In genomic region chr20:49188101-49188784, GRCh38 we compare ENCODE assay signal across 1 cellular context.
TF ChIP-seq lines count a peak whose summit lies in the region.

Gene STAU1 (minus strand): TSS chr20:49188334. CDS start chr20:49166201, 22,133 bp downstream.

TF ChIP-seq in HepG2, 621 proteins besides CTCF, POLR2A, EP300 and RAD21 (continued from another document and continues in another):
- TF ChIP-seq ZXDC (CRISPR knock-in tag; IDR thresholded peaks at IDR 0.05) (no peak), CENPBD1 (CRISPR knock-in tag; IDR thresholded peaks at IDR 0.05; ENCODE audit: borderline replicate concordance, low read depth) (no peak; the same call in 1 of the 2 replicates), SAP130 (CRISPR knock-in tag; IDR thresholded peaks at IDR 0.05; ENCODE audit: low read depth) (peak; percentile 88), PREB (CRISPR knock-in tag; IDR thresholded peaks at IDR 0.05) (no peak), ZNF30 (CRISPR knock-in tag; IDR thresholded peaks at IDR 0.05) (no peak), SNRNP70 (IDR thresholded peaks at IDR 0.05; ENCODE audit: low read depth, low read length) (no peak), ZNF225 (CRISPR knock-in tag; IDR thresholded peaks at IDR 0.05) (no peak), ZNF574 (CRISPR knock-in tag; IDR thresholded peaks at IDR 0.05) (peak; percentile 96), SKI (IDR thresholded peaks at IDR 0.05; ENCODE audit: partially characterized antibody) (no peak), ZNF547 (CRISPR knock-in tag; IDR thresholded peaks at IDR 0.05) (no peak), ARID5B (CRISPR knock-in tag; IDR thresholded peaks at IDR 0.05) (no peak; the same call in 1 of the 2 replicates), CEBPB (IDR thresholded peaks at IDR 0.05; ENCODE audit: borderline replicate concordance, low read depth, low read length) (no peak), MAFK (conservative IDR thresholded peaks at IDR 0.05 in 1 of 2, IDR thresholded peaks at IDR 0.05 in 1 of 2; ENCODE audit: low read length in 2 of 2) (no peak), SMYD3 (CRISPR knock-in tag; IDR thresholded peaks at IDR 0.05) (peak; percentile 90; the same call in 1 of the 2 replicates), ZNF501 (CRISPR knock-in tag; IDR thresholded peaks at IDR 0.05) (peak; percentile 81), UBTF (CRISPR knock-in tag; IDR thresholded peaks at IDR 0.05) (peak; percentile 62; the same call in 1 of the 2 replicates), ZNF275 (CRISPR knock-in tag; IDR thresholded peaks at IDR 0.05; ENCODE audit: borderline replicate concordance) (no peak), ZNF605 (CRISPR knock-in tag; IDR thresholded peaks at IDR 0.05) (no peak), ZNF609 (CRISPR knock-in tag; IDR thresholded peaks at IDR 0.05; ENCODE audit: borderline replicate concordance) (peak; percentile 64; the same call in 1 of the 2 replicates), PRDM15 (CRISPR knock-in tag; IDR thresholded peaks at IDR 0.05) (no peak), NR2F6 (IDR thresholded peaks at IDR 0.05) (no peak), NR2F6 (CRISPR knock-in tag; IDR thresholded peaks at IDR 0.05) (peak; percentile 16; the same call in 1 of the 2 replicates), ZNF780A (CRISPR knock-in tag; IDR thresholded peaks at IDR 0.05) (no peak), ZNF570 (CRISPR knock-in tag; IDR thresholded peaks at IDR 0.05; ENCODE audit: borderline replicate concordance) (no peak; the same call in 1 of the 2 replicates), ZFX (CRISPR knock-in tag; IDR thresholded peaks at IDR 0.05; ENCODE audit: low read depth) (peak; percentile 88), ZNF143 (CRISPR knock-in tag; IDR thresholded peaks at IDR 0.05) (peak; percentile 92), PLSCR1 (CRISPR knock-in tag; IDR thresholded peaks at IDR 0.05; ENCODE audit: borderline replicate concordance) (no peak), SYNCRIP (IDR thresholded peaks at IDR 0.05; ENCODE audit: insufficient read depth, low read depth, low read length) (no peak), ZNF761 (CRISPR knock-in tag; conservative IDR thresholded peaks at IDR 0.05) (no peak), ZNF432 (CRISPR knock-in tag; IDR thresholded peaks at IDR 0.05; ENCODE audit: borderline replicate concordance) (no peak)
